8 cellular contexts compared by ENCODE assay signal in genomic region chr16:67013823-67014640, GRCh38. TPM values are rescaled to one million over a fixed set of nuclear protein-coding genes. Genes with fewer than 3 reads are reported as not detected.
A peak's percentile ranks its signal among the peaks of the same experiment; 100 is the strongest.
DNase-seq lines count a peak whose midpoint lies in the region; ATAC-seq and TF ChIP-seq lines count a peak whose summit lies in the region.

No MANE protein-coding gene starts in this region.

- H3K4me1 ChIP-seq in ectodermal cell (ENCODE audit: control insufficient read depth, insufficient read depth, low read length) = peaks cover 14% of the 10 kb centered on the region
- peaks cover 0 to 3% of the 10 kb centered on the region in 2 donors for H3K4me1 ChIP-seq in lung (ENCODE audit: control insufficient read depth in 2 of 2, insufficient read depth in 2 of 2, low read length in 2 of 2)

- H3K27me3 ChIP-seq in ectodermal cell (ENCODE audit: control insufficient read depth, insufficient read depth, low read length, poor library complexity, severe bottlenecking) (peaks cover 49% of the 10 kb centered on the region), lung (ENCODE audit: control insufficient read depth, insufficient read depth) (no peaks in the 10 kb centered on the region)

- H3K9me3 ChIP-seq in ectodermal cell (ENCODE audit: control insufficient read depth, low read length) (no peaks in the 10 kb centered on the region), lung (ENCODE audit: control insufficient read depth in 2 of 2, insufficient read depth in 1 of 2, low read length in 1 of 2) (no peaks in the 10 kb centered on the region)

- H3K4me3 ChIP-seq in ectodermal cell (ENCODE audit: insufficient read depth, low read depth, low read length) (peak overlapping the region; percentile 37), lung (peak overlapping the region; percentile 18)

- peak; percentile 40 for ATAC-seq in lung (ENCODE audit: insufficient read depth, low FRiP score)
- ATAC-seq in GM21576 (IDR thresholded peaks at IDR 0.05; ENCODE audit: unreplicated experiment) = no peak

- DNase-seq in SHP77 (lab: John Stamatoyannopoulos, UW) (peak; percentile 19 to 51), SHP77 treated with DMSO at 0.1 percent for 48 hours (lab: John Stamatoyannopoulos, UW) (no peak), NCI-H1092 (lab: John Stamatoyannopoulos, UW) (peak; percentile 70), lung (ENCODE audit: low spot score) (peak; percentile 47)
- DNase-seq in activated CD4-positive, alpha-beta T cell treated with anti-CD3 and anti-CD28 coated beads, Interleukin-2, amount 50 U/mL, for 48 hours = peak; percentile 89 to 92
- peak; percentile 51 to 88 (median 53) for DNase-seq in stimulated activated CD4-positive, alpha-beta T cell treated with anti-CD3 and anti-CD28 coated beads, TNF-alpha, amount 100 ng/mL, for 24 hours (ENCODE audit: low read depth in 3 of 3)

- H3K36me3 ChIP-seq in ectodermal cell (ENCODE audit: control insufficient read depth, insufficient read depth, low read length) (no peaks in the 10 kb centered on the region), lung (ENCODE audit: control insufficient read depth in 2 of 2, insufficient read depth in 2 of 2, low read length in 2 of 2) (no peaks in the 10 kb centered on the region)

- TF ChIP-seq CTCF in lung (IDR thresholded peaks at IDR 0.05; ENCODE audit: control extremely low read depth, extremely low read depth) = peak; percentile 4

- 3% methylated on average over 70 of the region's 70 CpGs for WGBS in ectodermal cell, 2 experiments
- WGBS in lung, 2 donors = 1% methylated on average over 50 to 70 of the region's 70 CpGs

- H3K27ac ChIP-seq in ectodermal cell (ENCODE audit: insufficient read depth, low read depth, low read length, poor library complexity, severe bottlenecking) = no peak overlapping the region
- peak overlapping the region in 1 of 2 donors; percentile 71 for H3K27ac ChIP-seq in lung (ENCODE audit: low read depth in 1 of 2, low read length in 1 of 2)

RNA-seq across cellular contexts. Expression of gene CBFB, which starts 14.9 kb away (rescaled TPM):
- polyA plus RNA-seq in ectodermal cell (2013, experiment 1 of 4) = 56.3 TPM
- polyA plus RNA-seq in ectodermal cell (2013, experiment 2 of 4) = 45.4 TPM
- polyA plus RNA-seq in ectodermal cell (2013, experiment 3 of 4) = 38.8 TPM
- polyA plus RNA-seq in ectodermal cell (2013, experiment 4 of 4) = 48.7 TPM
- 10 to 100 TPM; 47.6 to 59.4 TPM for total RNA-seq in lung
- 10 to 100 TPM; 23.3 to 29.6 TPM for polyA plus RNA-seq in lung

RNA-seq across cellular contexts. Expression of gene CES4A, which starts 25.6 kb away (rescaled TPM):
- 2.4 TPM for polyA plus RNA-seq in ectodermal cell (2013, experiment 1 of 4)
- 1.7 TPM for polyA plus RNA-seq in ectodermal cell (2013, experiment 2 of 4)
- polyA plus RNA-seq in ectodermal cell (2013, experiment 3 of 4) = 0.85 TPM
- 1.5 TPM for polyA plus RNA-seq in ectodermal cell (2013, experiment 4 of 4)
- 10 to 100 TPM; 10.5 to 29.8 TPM for total RNA-seq in lung
- 10 to 100 TPM in 1 of 2 donors, 1 to 10 TPM in 1; 8.0 to 16.7 TPM for polyA plus RNA-seq in lung

RNA-seq across cellular contexts. Expression of gene CES3, which starts 53.0 kb away (rescaled TPM):
- polyA plus RNA-seq in ectodermal cell (2013, experiment 1 of 4) = 12.7 TPM
- 10.5 TPM for polyA plus RNA-seq in ectodermal cell (2013, experiment 2 of 4)
- 10.8 TPM for polyA plus RNA-seq in ectodermal cell (2013, experiment 3 of 4)
- polyA plus RNA-seq in ectodermal cell (2013, experiment 4 of 4) = 8.7 TPM
- 1 to 10 TPM in 1 of 2 donors, under 1 TPM in 1; 0.57 to 2.6 TPM for total RNA-seq in lung
- under 1 TPM; 0.85 to 0.96 TPM for polyA plus RNA-seq in lung
